In genomic region chr2:176554107-176555048, GRCh38 we compare ENCODE assay signal across 8 cellular contexts.
DNase-seq lines count a peak whose midpoint lies in the region; ATAC-seq and TF ChIP-seq lines count a peak whose summit lies in the region.

No MANE protein-coding gene starts in this region.

- TF ChIP-seq CTCF in AG09309 (IDR thresholded peaks at IDR 0.05; ENCODE audit: control insufficient read depth, insufficient read depth, low read depth, low read length, missing control alignments), result peak; percentile 72

- ATAC-seq in GM18861 (IDR thresholded peaks at IDR 0.05; ENCODE audit: unreplicated experiment), result peak; percentile 58
- peak; percentile 42 for ATAC-seq in central memory CD8-positive, alpha-beta T cell (replicated peaks; ENCODE audit: extremely low read depth, poor library complexity, severe bottlenecking)

- H3K4me3 Mint-ChIP-seq in T-helper 1 cell treated with Interleukin-12 subunit alpha and Interleukin-12 subunit beta and Interleukin-4 antibody, amounts not matched to agents 30 μg/mL and 1 μg/mL, for 36 hours, result peak overlapping the region; percentile 77
- H3K4me3 Mint-ChIP-seq in central memory CD8-positive, alpha-beta T cell, result peak overlapping the region; percentile 72

- H3K36me3 Mint-ChIP-seq in T-helper 1 cell treated with Interleukin-12 subunit alpha and Interleukin-12 subunit beta and Interleukin-4 antibody, amounts not matched to agents 30 μg/mL and 1 μg/mL, for 36 hours (ENCODE audit: low read depth), result no peaks in the 10 kb centered on the region
- H3K36me3 Mint-ChIP-seq in central memory CD8-positive, alpha-beta T cell (ENCODE audit: insufficient read depth), result no peaks in the 10 kb centered on the region

- H3K4me1 Mint-ChIP-seq in T-helper 1 cell treated with Interleukin-12 subunit alpha and Interleukin-12 subunit beta and Interleukin-4 antibody, amounts not matched to agents 30 μg/mL and 1 μg/mL, for 36 hours (ENCODE audit: low read depth), result peaks cover 12% of the 10 kb centered on the region
- H3K4me1 Mint-ChIP-seq in central memory CD8-positive, alpha-beta T cell, result peaks cover 14% of the 10 kb centered on the region

- DNase-seq in AG09309 (ENCODE audit: low read depth) (no peak), NCI-H1105 (lab: John Stamatoyannopoulos, UW) (peak; percentile 78), iPS-NIHi7 (ENCODE audit: extremely low spot score) (peak; percentile 69), smooth muscle cell of the brain vasculature (ENCODE audit: low read depth, low spot score) (peak; percentile 53), NCI-H128 (lab: John Stamatoyannopoulos, UW; ENCODE audit: unreplicated experiment) (no peak)
- DNase-seq in central memory CD8-positive, alpha-beta T cell (ENCODE audit: low spot score in 2 of 2), result peak in 1 of 2 donors; percentile 15

- peaks cover 49% of the 10 kb centered on the region for H3K27me3 Mint-ChIP-seq in T-helper 1 cell treated with Interleukin-12 subunit alpha and Interleukin-12 subunit beta and Interleukin-4 antibody, amounts not matched to agents 30 μg/mL and 1 μg/mL, for 36 hours (ENCODE audit: low read depth)
- H3K27me3 Mint-ChIP-seq in central memory CD8-positive, alpha-beta T cell, result peaks cover 55% of the 10 kb centered on the region

- H3K4me3 ChIP-seq in AG09309 (ENCODE audit: control insufficient read depth, low read depth, low read length), result peak overlapping the region; percentile 53

- no peaks in the 10 kb centered on the region for H3K9me3 Mint-ChIP-seq in T-helper 1 cell treated with Interleukin-12 subunit alpha and Interleukin-12 subunit beta and Interleukin-4 antibody, amounts not matched to agents 30 μg/mL and 1 μg/mL, for 36 hours
- H3K9me3 Mint-ChIP-seq in central memory CD8-positive, alpha-beta T cell, result no peaks in the 10 kb centered on the region

- H3K27ac Mint-ChIP-seq in T-helper 1 cell treated with Interleukin-12 subunit alpha and Interleukin-12 subunit beta and Interleukin-4 antibody, amounts not matched to agents 30 μg/mL and 1 μg/mL, for 36 hours, result no peak overlapping the region
- H3K27ac Mint-ChIP-seq in central memory CD8-positive, alpha-beta T cell (ENCODE audit: low read depth), result no peak overlapping the region

Comparison
In these comparisons a context has a peak if more than half of its experiments do, and no peak if none do; other contexts are left out.
1. DNase-seq: peak in NCI-H1105 (single experiment), iPS-NIHi7 (single experiment) and smooth muscle cell of the brain vasculature (single experiment); none in AG09309 (single experiment) and NCI-H128 (single experiment).